ENCODE assay signal across 1 cellular context in the genomic region with DNA sequence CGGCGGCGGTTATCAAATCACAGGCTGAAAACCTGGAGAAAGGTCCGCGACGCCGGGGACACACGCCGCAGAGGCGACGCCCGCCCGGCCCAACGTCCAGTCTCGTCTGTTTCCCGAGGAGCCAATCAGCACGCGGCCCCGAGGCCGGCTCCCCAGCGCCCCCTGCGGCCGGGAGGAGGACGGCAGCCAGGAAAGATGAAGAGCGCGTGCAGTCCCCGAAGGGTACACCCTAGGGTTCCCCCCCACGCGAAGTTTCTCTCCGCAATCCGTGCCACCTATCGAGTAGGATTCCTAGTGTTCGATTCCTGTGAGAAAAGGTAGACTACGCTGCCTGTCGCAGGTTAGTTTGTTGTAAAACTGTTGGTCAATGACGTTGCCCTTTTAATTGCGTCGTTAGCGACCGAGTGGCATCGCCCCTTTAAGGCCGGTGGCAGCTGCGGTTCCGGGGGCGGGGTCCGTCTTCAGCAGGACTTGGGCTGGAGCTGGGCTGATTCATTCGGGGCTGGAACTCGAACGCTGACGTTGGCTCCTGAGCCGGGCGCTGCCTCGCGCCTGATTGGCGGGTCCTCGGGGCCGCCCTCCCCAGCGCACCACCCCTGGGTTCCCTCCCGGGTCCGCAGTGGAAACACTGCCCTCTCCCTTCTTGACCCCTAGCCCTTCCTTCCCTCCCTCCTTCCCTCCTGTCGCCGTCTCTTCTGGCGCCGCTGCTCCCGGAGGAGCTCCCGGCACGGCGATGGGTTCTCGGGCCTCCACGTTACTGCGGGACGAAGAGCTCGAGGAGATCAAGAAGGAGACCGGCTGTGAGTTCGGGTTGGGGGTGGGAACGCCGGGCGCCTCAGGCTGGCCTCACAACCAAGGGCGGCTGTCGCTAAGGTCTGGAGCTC.
TF ChIP-seq lines count a peak whose summit lies in the region.

CHP1 (plus strand) TSS at position 619 of the 884 bp plus-strand sequence; CDS start at position 734, 115 bp downstream.
A gene with protein sequence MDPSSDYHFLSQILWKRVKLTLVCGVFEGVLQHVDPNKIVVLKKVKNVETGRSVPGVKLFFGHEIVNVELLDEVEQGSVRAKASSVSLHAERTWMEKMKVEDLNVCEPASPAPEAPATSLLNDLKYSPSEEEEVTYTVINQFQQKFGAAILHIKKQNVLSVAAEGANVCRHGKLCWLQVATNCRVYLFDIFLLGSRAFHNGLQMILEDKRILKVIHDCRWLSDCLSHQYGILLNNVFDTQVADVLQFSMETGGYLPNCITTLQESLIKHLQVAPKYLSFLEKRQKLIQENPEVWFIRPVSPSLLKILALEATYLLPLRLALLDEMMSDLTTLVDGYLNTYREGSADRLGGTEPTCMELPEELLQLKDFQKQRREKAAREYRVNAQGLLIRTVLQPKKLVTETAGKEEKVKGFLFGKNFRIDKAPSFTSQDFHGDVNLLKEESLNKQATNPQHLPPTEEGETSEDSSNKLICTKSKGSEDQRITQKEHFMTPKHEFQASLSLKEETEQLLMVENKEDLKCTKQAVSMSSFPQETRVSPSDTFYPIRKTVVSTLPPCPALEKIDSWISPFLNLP (minus strand): TSS at position 108 of the 884 bp plus-strand sequence. CDS start 4,182 bp downstream, outside the sequence.

TF ChIP-seq in A549, 52 proteins besides CTCF, POLR2A, EP300 and RAD21 (continued from another document):
- TF ChIP-seq, protein P1, sequence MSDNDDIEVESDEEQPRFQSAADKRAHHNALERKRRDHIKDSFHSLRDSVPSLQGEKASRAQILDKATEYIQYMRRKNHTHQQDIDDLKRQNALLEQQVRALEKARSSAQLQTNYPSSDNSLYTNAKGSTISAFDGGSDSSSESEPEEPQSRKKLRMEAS (IDR thresholded peaks at IDR 0.05) = peak; percentile 99
- no peak for TF ChIP-seq CHD4 (IDR thresholded peaks at IDR 0.05; ENCODE audit: borderline replicate concordance)
- peak; percentile 70; the same call in 1 of the 2 replicates for TF ChIP-seq HOXB5 (CRISPR knock-in tag; IDR thresholded peaks at IDR 0.05)
- TF ChIP-seq, protein P2, sequence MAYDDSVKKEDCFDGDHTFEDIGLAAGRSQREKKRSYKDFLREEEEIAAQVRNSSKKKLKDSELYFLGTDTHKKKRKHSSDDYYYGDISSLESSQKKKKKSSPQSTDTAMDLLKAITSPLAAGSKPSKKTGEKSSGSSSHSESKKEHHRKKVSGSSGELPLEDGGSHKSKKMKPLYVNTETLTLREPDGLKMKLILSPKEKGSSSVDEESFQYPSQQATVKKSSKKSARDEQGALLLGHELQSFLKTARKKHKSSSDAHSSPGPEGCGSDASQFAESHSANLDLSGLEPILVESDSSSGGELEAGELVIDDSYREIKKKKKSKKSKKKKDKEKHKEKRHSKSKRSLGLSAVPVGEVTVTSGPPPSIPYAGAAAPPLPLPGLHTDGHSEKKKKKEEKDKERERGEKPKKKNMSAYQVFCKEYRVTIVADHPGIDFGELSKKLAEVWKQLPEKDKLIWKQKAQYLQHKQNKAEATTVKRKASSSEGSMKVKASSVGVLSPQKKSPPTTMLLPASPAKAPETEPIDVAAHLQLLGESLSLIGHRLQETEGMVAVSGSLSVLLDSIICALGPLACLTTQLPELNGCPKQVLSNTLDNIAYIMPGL (CRISPR knock-in tag; IDR thresholded peaks at IDR 0.05; ENCODE audit: borderline replicate concordance) = no peak
- no peak for TF ChIP-seq CBX8 (IDR thresholded peaks at IDR 0.05)
- no peak for TF ChIP-seq ZFP36 (IDR thresholded peaks at IDR 0.05; ENCODE audit: borderline replicate concordance, partially characterized antibody)
- TF ChIP-seq, protein P3, sequence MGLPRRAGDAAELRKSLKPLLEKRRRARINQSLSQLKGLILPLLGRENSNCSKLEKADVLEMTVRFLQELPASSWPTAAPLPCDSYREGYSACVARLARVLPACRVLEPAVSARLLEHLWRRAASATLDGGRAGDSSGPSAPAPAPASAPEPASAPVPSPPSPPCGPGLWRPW (IDR thresholded peaks at IDR 0.05) = no peak
- TF ChIP-seq ZSCAN20 (CRISPR knock-in tag; IDR thresholded peaks at IDR 0.05) = no peak
- TF ChIP-seq ZC3H11A (IDR thresholded peaks at IDR 0.05) = no peak
- no peak for TF ChIP-seq KDM5A (IDR thresholded peaks at IDR 0.05)
- TF ChIP-seq TP53 (CRISPR knock-in tag; IDR thresholded peaks at IDR 0.05) = no peak
- no peak for TF ChIP-seq FOXS1 (CRISPR knock-in tag; IDR thresholded peaks at IDR 0.05)
- TF ChIP-seq, protein P4, sequence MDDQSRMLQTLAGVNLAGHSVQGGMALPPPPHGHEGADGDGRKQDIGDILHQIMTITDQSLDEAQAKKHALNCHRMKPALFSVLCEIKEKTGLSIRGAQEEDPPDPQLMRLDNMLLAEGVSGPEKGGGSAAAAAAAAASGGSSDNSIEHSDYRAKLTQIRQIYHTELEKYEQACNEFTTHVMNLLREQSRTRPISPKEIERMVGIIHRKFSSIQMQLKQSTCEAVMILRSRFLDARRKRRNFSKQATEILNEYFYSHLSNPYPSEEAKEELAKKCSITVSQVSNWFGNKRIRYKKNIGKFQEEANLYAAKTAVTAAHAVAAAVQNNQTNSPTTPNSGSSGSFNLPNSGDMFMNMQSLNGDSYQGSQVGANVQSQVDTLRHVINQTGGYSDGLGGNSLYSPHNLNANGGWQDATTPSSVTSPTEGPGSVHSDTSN (IDR thresholded peaks at IDR 0.05) = no peak
- no peak for TF ChIP-seq BCL3 (IDR thresholded peaks at IDR 0.05)
- TF ChIP-seq KDM1A (IDR thresholded peaks at IDR 0.05; ENCODE audit: low read depth) = no peak
- peak; percentile 71 for TF ChIP-seq PHF8 (IDR thresholded peaks at IDR 0.05; ENCODE audit: borderline replicate concordance, low read depth)
- TF ChIP-seq REST (IDR thresholded peaks at IDR 0.05) = no peak
- peak; percentile 70; the same call in 1 of the 2 replicates for TF ChIP-seq MYC (IDR thresholded peaks at IDR 0.05; ENCODE audit: borderline replicate concordance, low read length)
- TF ChIP-seq NFE2L2 (conservative IDR thresholded peaks at IDR 0.05; ENCODE audit: low read length) = no peak
- 0 out of 2 replicates have a peak, but pooled peaks have one; percentile 50 for TF ChIP-seq EHF (CRISPR knock-in tag; IDR thresholded peaks at IDR 0.05)
- TF ChIP-seq HDAC2 (IDR thresholded peaks at IDR 0.05) = no peak
- TF ChIP-seq, protein P5, sequence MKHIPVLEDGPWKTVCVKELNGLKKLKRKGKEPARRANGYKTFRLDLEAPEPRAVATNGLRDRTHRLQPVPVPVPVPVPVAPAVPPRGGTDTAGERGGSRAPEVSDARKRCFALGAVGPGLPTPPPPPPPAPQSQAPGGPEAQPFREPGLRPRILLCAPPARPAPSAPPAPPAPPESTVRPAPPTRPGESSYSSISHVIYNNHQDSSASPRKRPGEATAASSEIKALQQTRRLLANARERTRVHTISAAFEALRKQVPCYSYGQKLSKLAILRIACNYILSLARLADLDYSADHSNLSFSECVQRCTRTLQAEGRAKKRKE (CRISPR knock-in tag; IDR thresholded peaks at IDR 0.05; ENCODE audit: low read depth) = no peak
- TF ChIP-seq RNF2 (IDR thresholded peaks at IDR 0.05; ENCODE audit: borderline replicate concordance, low read depth) = peak; percentile 85
- no peak for TF ChIP-seq RARB (CRISPR knock-in tag; IDR thresholded peaks at IDR 0.05)
- TF ChIP-seq HOXB13 (CRISPR knock-in tag; IDR thresholded peaks at IDR 0.05; ENCODE audit: low read depth) = no peak
TF ChIP-seq in A549: peak in this region for 13.
